In the genomic region with DNA sequence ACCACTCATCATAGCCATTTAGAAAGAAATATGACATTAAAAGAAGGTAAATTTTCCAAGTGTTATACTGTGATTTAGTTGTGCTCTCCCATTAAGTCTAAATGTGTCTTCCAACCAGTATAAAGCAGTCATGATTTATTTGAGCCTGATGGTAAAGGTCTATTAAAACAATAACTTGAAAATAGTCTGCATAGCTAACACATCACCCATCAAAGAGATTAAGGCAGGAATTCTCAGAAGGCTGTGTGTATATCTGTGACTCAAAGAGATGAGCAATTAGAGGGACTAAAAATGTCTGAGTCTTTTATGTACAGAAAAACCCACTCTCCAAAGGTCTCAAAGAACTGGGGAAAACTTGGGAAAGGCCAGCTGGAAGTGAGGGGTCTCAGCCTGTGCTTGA, we compare ENCODE assay signal across 19 cellular contexts.
DNase-seq lines count a peak whose midpoint lies in the region; ATAC-seq and TF ChIP-seq lines count a peak whose summit lies in the region.
"Had no signal": no experiment of that assay in that cellular context is flagged by ENCODE, and none has a peak within 500 bp of the region (broad histone marks: within the 10 kb centered on the region; RNA-seq: fewer than 3 reads in every experiment).

No MANE protein-coding gene starts in this region.

- TF ChIP-seq CTCF in foreskin fibroblast (IDR thresholded peaks at IDR 0.05; ENCODE audit: low read depth, low read length), result no peak

- peak; percentile 72 for DNase-seq in HCEC 1CT
- DNase-seq in amniotic epithelial cell (ENCODE audit: low read depth), result peak; percentile 84
- peak; percentile 28 to 62 for DNase-seq in foreskin fibroblast
- no peak for DNase-seq in activated gamma-delta T cell (lab: John Stamatoyannopoulos, UW)
- no peak for DNase-seq in pons (ENCODE audit: low spot score)
- DNase-seq: activated CD4-positive, alpha-beta T cell treated with anti-CD3 and anti-CD28 coated beads, Interleukin-2, amount 50 U/mL, for 48 hours; anterior cingulate cortex; CD4-positive, alpha-beta memory T cell; dorsolateral prefrontal cortex; MG63; NCI-H187; NCI-H510A; nucleus accumbens; spleen; stimulated activated naive CD8-positive, alpha-beta T cell treated with anti-CD3 and anti-CD28 coated beads, Interleukin-15, amount 100 ng/mL, for 72 hours had no signal

- H3K4me3 ChIP-seq in foreskin fibroblast (ENCODE audit: low read depth in 1 of 2, low read length in 2 of 2), result no peak overlapping the region
- H3K4me3 ChIP-seq: dorsolateral prefrontal cortex, gastroesophageal sphincter, MG63, spleen, vagina had no signal

- no peak for ATAC-seq in HG02759 (IDR thresholded peaks at IDR 0.05; ENCODE audit: unreplicated experiment)
- no peak for ATAC-seq in GM21717 (IDR thresholded peaks at IDR 0.05; ENCODE audit: unreplicated experiment)
- ATAC-seq: gastroesophageal sphincter; stimulated activated naive CD8-positive, alpha-beta T cell treated with anti-CD3 and anti-CD28 coated beads, Interleukin-15, amount 100 ng/mL, for 72 hours had no signal

Comparison
In these comparisons a context has a peak if more than half of its experiments do, and no peak if none do; other contexts are left out.
1. DNase-seq: peak in HCEC 1CT (single experiment), amniotic epithelial cell (single experiment) and foreskin fibroblast (2 of 2); none in activated gamma-delta T cell (single experiment) and pons (single experiment).